1 cellular context compared by ENCODE assay signal in genomic region chr11:126311464-126312291, GRCh38.
TF ChIP-seq lines count a peak whose summit lies in the region.

No MANE protein-coding gene starts in this region.

TF ChIP-seq in HepG2, 621 proteins besides CTCF, POLR2A, EP300 and RAD21:
- TF ChIP-seq NCOR1 (IDR thresholded peaks at IDR 0.05; ENCODE audit: borderline replicate concordance, low read length) (no peak), ZNF850 (CRISPR knock-in tag; conservative IDR thresholded peaks at IDR 0.05) (no peak), RFX3 (CRISPR knock-in tag; IDR thresholded peaks at IDR 0.05) (no peak), NFE2 (CRISPR knock-in tag; IDR thresholded peaks at IDR 0.05) (no peak), TBX3 (IDR thresholded peaks at IDR 0.05; ENCODE audit: borderline replicate concordance) (no peak), ZNF275 (CRISPR knock-in tag; IDR thresholded peaks at IDR 0.05; ENCODE audit: borderline replicate concordance) (no peak), ZNF614 (CRISPR knock-in tag; IDR thresholded peaks at IDR 0.05; ENCODE audit: borderline replicate concordance) (no peak), RCOR2 (CRISPR knock-in tag; IDR thresholded peaks at IDR 0.05) (no peak)
